21 cellular contexts compared by ENCODE assay signal in the genomic region with DNA sequence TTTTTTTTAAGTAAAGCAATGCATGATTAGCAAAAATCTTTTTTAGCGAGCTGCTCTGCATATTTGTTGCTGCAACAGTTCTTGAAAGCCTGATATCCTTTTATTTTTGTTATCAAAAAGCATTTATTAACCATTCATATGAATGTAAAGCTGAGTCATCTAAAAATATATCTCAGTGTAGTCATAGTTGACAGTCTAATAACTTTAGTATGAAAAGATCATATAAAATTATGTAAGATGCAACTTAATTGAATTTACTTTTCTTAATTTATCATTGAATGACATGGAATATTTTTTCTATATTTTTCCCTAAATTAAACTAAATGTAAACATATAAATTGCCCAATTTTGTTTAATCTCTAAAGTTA. TPM values are rescaled to one million over a fixed set of nuclear protein-coding genes. Genes with fewer than 3 reads are reported as not detected.
A peak's percentile ranks its signal among the peaks of the same experiment; 100 is the strongest.
DNase-seq lines count a peak whose midpoint lies in the region; ATAC-seq, FAIRE-seq and TF ChIP-seq lines count a peak whose summit lies in the region.
"Had no signal": no experiment of that assay in that cellular context is flagged by ENCODE, and none has a peak within 500 bp of the region (broad histone marks: within the 10 kb centered on the region; RNA-seq: fewer than 3 reads in every experiment).

No MANE protein-coding gene starts in this region.

- no peak overlapping the region for H2BK120ac ChIP-seq in H9 (ENCODE audit: low read depth, low read length, poor library complexity, severe bottlenecking)

- H4K20me1 ChIP-seq in H9 (ENCODE audit: control insufficient read depth, insufficient read depth, insufficient read length) = no peaks in the 10 kb centered on the region

- H4K5ac ChIP-seq in H9 (ENCODE audit: insufficient read length, low read depth, low read length) = no peak overlapping the region

- no peak overlapping the region for H2AK5ac ChIP-seq in H9 (ENCODE audit: insufficient read length, low read length)

- POLR2A ChIA-PET in A549 (lab: Yijun Ruan, JAX) = interaction anchor here (3.1 kb wide), 1 partner anchor 8 kb away, joined by 17 read pairs; the partner anchor contains the start of gene UGP2
- POLR2A ChIA-PET in WTC11 (lab: Charles Lee) = interaction anchor here (0.8 to 2.5 kb wide), 3 partner anchors 8 to 150 kb away, joined by 4 to 32 read pairs (median 4); partner anchors contain the start of gene UGP2

- H3K36me3 ChIP-seq in iPS-20b (ENCODE audit: insufficient read depth, low read depth, low read length) = peaks cover 39% of the 10 kb centered on the region; the same call in 1 of the 2 replicates
- H3K36me3 ChIP-seq: colonic mucosa, left lung, suprapubic skin had no signal

- no peak overlapping the region for H3K56ac ChIP-seq in H9 (ENCODE audit: insufficient read length, low read depth, low read length)

- ATAC-seq in A549 (no peak), WTC11 (no peak), GM21515 (IDR thresholded peaks at IDR 0.05; ENCODE audit: unreplicated experiment) (no peak), GM18517 (IDR thresholded peaks at IDR 0.05; ENCODE audit: unreplicated experiment) (no peak)
- ATAC-seq: Panc1 had no signal

- H3K79me1 ChIP-seq in H9 (ENCODE audit: insufficient read depth, low read depth, low read length, poor library complexity, severe bottlenecking) = no peaks in the 10 kb centered on the region

- H2BK12ac ChIP-seq in H9 (ENCODE audit: insufficient read length, low read depth, low read length) = no peak overlapping the region

- no peak overlapping the region for H3K23ac ChIP-seq in H9 (ENCODE audit: insufficient read length, low read depth, low read length)

- H3K27ac ChIP-seq in A549 (no peak overlapping the region), H9 (ENCODE audit: insufficient read length, low read depth, low read length) (no peak overlapping the region), iPS-20b (ENCODE audit: low read length) (peak overlapping the region; percentile 81)
- H3K27ac ChIP-seq: colonic mucosa, left lung, suprapubic skin, VCaP had no signal

- CTCF ChIA-PET in A549 (lab: Yijun Ruan, JAX) (interaction anchor here (0.8 to 6.1 kb wide), 4 partner anchors 8 to 158 kb away, joined by 3 to 33 read pairs (median 3); partner anchors contain the start of gene UGP2), WTC11 (lab: Charles Lee) (interaction anchor here (0.6 to 1.5 kb wide), 3 partner anchors 9 to 159 kb away, joined by 3 read pairs; partner anchors contain the start of gene UGP2)

- no peak overlapping the region for H4K91ac ChIP-seq in H9 (ENCODE audit: insufficient read length, low read depth, low read length)

- H3K4me1 ChIP-seq in A549 (peaks cover 30% of the 10 kb centered on the region), H9 (ENCODE audit: insufficient read depth, low read length) (peaks cover 24% of the 10 kb centered on the region), iPS-20b (ENCODE audit: insufficient read depth, low read length) (peaks cover 80% of the 10 kb centered on the region)
- H3K4me1 ChIP-seq: colonic mucosa had no signal

- H4K8ac ChIP-seq in H9 (replicated peaks; ENCODE audit: insufficient read length, low read depth, low read length) = no peak overlapping the region

- H3K14ac ChIP-seq in H9 (ENCODE audit: insufficient read depth, low read length) = no peak overlapping the region

- H2BK15ac ChIP-seq in H9 (ENCODE audit: low read depth, low read length) = no peak overlapping the region

- 84% methylated on average over 1 of the region's 1 CpG for WGBS in A549 (ENCODE audit: missing lambda C conversion rate)
- WGBS in H9 (ENCODE audit: extremely low coverage, insufficient read length, low lambda C conversion rate) = no CpG with 5 or more reads among the region's 1 CpG

- no peak overlapping the region for H2BK5ac ChIP-seq in H9 (ENCODE audit: insufficient read length, low read length)

- H2AFZ ChIP-seq in H9 (ENCODE audit: low read length) = no peak overlapping the region

- H3K18ac ChIP-seq in H9 (ENCODE audit: insufficient read length, low read depth, low read length) = no peak overlapping the region

- H3K4me3 ChIP-seq in A549 (no peak overlapping the region), iPS-20b (ENCODE audit: low read length) (peak overlapping the region; percentile 59)
- H3K4me3 ChIP-seq: colonic mucosa, left lung, suprapubic skin had no signal

- no peak for TF ChIP-seq POLR2A in A549 (IDR thresholded peaks at IDR 0.05; ENCODE audit: low read length)

- TF ChIP-seq EP300 in A549 (IDR thresholded peaks at IDR 0.05) = no peak

- H3K9me3 Mint-ChIP-seq in H9 = no peaks in the 10 kb centered on the region
- no peaks in the 10 kb centered on the region for H3K9me3 Mint-ChIP-seq in WTC11

- H3K36me3 Mint-ChIP-seq in H9 (ENCODE audit: insufficient read depth in 1 of 3, low read depth in 3 of 3) = peaks cover 6 to 57% (median 48%) of the 10 kb centered on the region in 3 experiments; a peak in 5 of 7 replicates
- peaks cover 26% of the 10 kb centered on the region for H3K36me3 Mint-ChIP-seq in WTC11

- H3K4me2 ChIP-seq in A549 (no peak overlapping the region), H9 (ENCODE audit: insufficient read depth, insufficient read length, low read length) (peak overlapping the region; percentile 80)

- no peak for TF ChIP-seq RAD21 in A549 (conservative IDR thresholded peaks at IDR 0.05 in 1 of 2, IDR thresholded peaks at IDR 0.05 in 1 of 2)

- H3K9me3 ChIP-seq in A549 (no peaks in the 10 kb centered on the region), H9 (ENCODE audit: control insufficient read depth, low read depth, low read length) (no peaks in the 10 kb centered on the region), iPS-20b (ENCODE audit: insufficient read depth, low read depth, low read length) (no peaks in the 10 kb centered on the region)
- H3K9me3 ChIP-seq: colonic mucosa, left lung, suprapubic skin had no signal

- H3K4ac ChIP-seq in H9 (ENCODE audit: low read depth, low read length) = no peak overlapping the region

- TF ChIP-seq CTCF in A549 (IDR thresholded peaks at IDR 0.05) (no peak), H9 (conservative IDR thresholded peaks at IDR 0.05) (no peak), WTC11 (IDR thresholded peaks at IDR 0.05) (no peak)

- H3K9ac ChIP-seq in H9 (ENCODE audit: extremely low read depth, insufficient read length, low read length) (no peak overlapping the region), iPS-20b (ENCODE audit: low read depth, low read length) (peak overlapping the region; percentile 84)

- H3K4me3 Mint-ChIP-seq in H9 (peak overlapping the region; percentile 75 to 99), WTC11 (peak overlapping the region; percentile 100)
- H3K4me3 Mint-ChIP-seq: activated naive CD8-positive, alpha-beta T cell treated with anti-CD3 and anti-CD28 coated beads, Interleukin-2, amount 10 ng/mL, durations not matched to agents 7 days and 5 days had no signal

- no peak overlapping the region for H3T11ph ChIP-seq in H9 (ENCODE audit: low read length)

- H3K27ac Mint-ChIP-seq in H9 (peak overlapping the region; percentile 96 to 100 (median 100); a peak in 5 of 7 replicates), WTC11 (peak overlapping the region; percentile 100)
- H3K27ac Mint-ChIP-seq: activated naive CD8-positive, alpha-beta T cell treated with anti-CD3 and anti-CD28 coated beads, Interleukin-2, amount 10 ng/mL, durations not matched to agents 7 days and 5 days had no signal

- H2BK20ac ChIP-seq in H9 (ENCODE audit: low read depth, low read length, poor library complexity, severe bottlenecking) = no peak overlapping the region

- no peak for FAIRE-seq in A549 (lab: Jason Lieb, UNC)
- FAIRE-seq: urothelium cell line had no signal

- H3K27me3 ChIP-seq in H9 (ENCODE audit: insufficient read depth, low read length) (no peaks in the 10 kb centered on the region), iPS-20b (ENCODE audit: insufficient read depth, low read length) (no peaks in the 10 kb centered on the region)
- H3K27me3 ChIP-seq: colonic mucosa, left lung, suprapubic skin had no signal

- peaks cover 55% of the 10 kb centered on the region for H3K79me2 ChIP-seq in H9 (ENCODE audit: insufficient read depth, low read length)

- H3K4me1 Mint-ChIP-seq in H9 (peaks cover 93 to 94% of the 10 kb centered on the region in 2 experiments), WTC11 (peaks cover 97% of the 10 kb centered on the region)

- no peaks in the 10 kb centered on the region for H3K27me3 Mint-ChIP-seq in H9 (ENCODE audit: low read depth)
- no peaks in the 10 kb centered on the region for H3K27me3 Mint-ChIP-seq in WTC11 (ENCODE audit: low read depth)
- H3K27me3 Mint-ChIP-seq: activated naive CD8-positive, alpha-beta T cell treated with anti-CD3 and anti-CD28 coated beads, Interleukin-2, amount 10 ng/mL, durations not matched to agents 7 days and 5 days; brain had no signal

- peaks cover 10% of the 10 kb centered on the region for H3K23me2 ChIP-seq in H9 (ENCODE audit: insufficient read length, low read depth, low read length, poor library complexity, severe bottlenecking)

- no peak for DNase-seq in A549 (ENCODE audit: low read depth in 1 of 2, low spot score in 1 of 2)
- no peak for DNase-seq in H9
- DNase-seq in WTC11 (ENCODE audit: low spot score) = no peak
- no peak for DNase-seq in anterior cingulate cortex (lab: John Stamatoyannopoulos, UW)
- DNase-seq in NCI-H510A treated with DMSO at 0.1 percent for 48 hours (lab: John Stamatoyannopoulos, UW) = no peak
- DNase-seq: activated CD4-positive, alpha-beta T cell treated with anti-CD3 and anti-CD28 coated beads, Interleukin-2, amount 50 U/mL, for 48 hours; activated CD8-positive, alpha-beta memory T cell treated with anti-CD3 and anti-CD28 coated beads, Interleukin-2, amount 50 U/mL, for 48 hours; activated naive CD8-positive, alpha-beta T cell treated with anti-CD3 and anti-CD28 coated beads, Interleukin-2, amount 10 ng/mL, durations not matched to agents 7 days and 5 days; colonic mucosa; left lung; NCI-H1105 treated with DMSO at 0.1 percent for 48 hours; NCI-H2029 treated with DMSO at 0.1 percent for 48 hours; stimulated activated CD4-positive, alpha-beta T cell treated with anti-CD3 and anti-CD28 coated beads, Interleukin-1b, Interleukin-23, amount 100 ng/mL, for 48 hours had no signal

TF ChIP-seq in A549, 52 proteins besides CTCF, POLR2A, EP300 and RAD21:
- TF ChIP-seq ESRRA (IDR thresholded peaks at IDR 0.05; ENCODE audit: borderline replicate concordance, low read length) = no peak
- peak; percentile 81 for TF ChIP-seq MAFK (IDR thresholded peaks at IDR 0.05; ENCODE audit: partially characterized antibody)

RNA-seq across cellular contexts. Expression of gene UGP2, which starts 8.5 kb away (rescaled TPM):
- polyA plus RNA-seq in A549 (2011; rRNA removed) = 136 and 162 TPM in 2 replicates
- polyA plus RNA-seq in A549 (2012; cell fraction: cytosol; rRNA removed) = 26.8 and 28.5 TPM in 2 replicates
- 7.4 and 13.8 TPM in 2 replicates for polyA plus RNA-seq in A549 (2012; cell fraction: nucleus; rRNA removed)
- 110 to 119 TPM (median 114 TPM) in 3 replicates for polyA plus RNA-seq in A549 (2017; fragmentation: RNase III; extraction: RNeasy Plus Mini Kit Qiagen cat#74134 plus additional on column Dnase treatment)
- polyA minus RNA-seq in A549 (2011; rRNA and poly(A)+ RNA removed) = 19.7 and 25.8 TPM in 2 replicates
- total RNA-seq in H9 (2021) = 848 and 883 TPM in 2 replicates
- 543 to 626 TPM (median 606 TPM) in 3 replicates for total RNA-seq in WTC11 (2021)
